In the genomic region with DNA sequence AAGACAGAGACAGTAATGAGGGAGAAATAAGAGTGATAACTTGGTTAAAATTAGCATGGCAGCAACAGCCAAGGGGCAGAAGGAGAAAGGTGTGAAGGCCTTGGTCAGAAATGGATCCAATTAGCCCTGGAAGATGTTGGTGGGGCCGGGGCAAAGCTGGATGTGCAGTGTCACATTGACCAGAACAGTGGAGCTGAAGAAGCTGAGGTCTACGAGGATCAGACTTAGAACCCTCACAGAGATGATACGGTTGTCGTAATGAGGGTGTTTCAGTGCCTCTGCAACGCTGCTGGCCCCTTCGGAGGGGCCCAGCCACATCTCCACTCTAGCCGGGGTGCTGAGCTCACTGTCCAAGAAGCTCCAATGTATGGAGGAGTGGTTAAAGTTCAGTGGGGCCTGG, we compare ENCODE assay signal across 1 cellular context.
A peak's percentile ranks its signal among the peaks of the same experiment; 100 is the strongest.
TF ChIP-seq lines count a peak whose summit lies in the region.

No MANE protein-coding gene starts in this region.

TF ChIP-seq in GM23338, 12 proteins besides CTCF, POLR2A, EP300 and RAD21 (continued from another document):
- TF ChIP-seq REST (IDR thresholded peaks at IDR 0.05; ENCODE audit: unreplicated experiment), result no peak
- no peak for TF ChIP-seq NANOG (IDR thresholded peaks at IDR 0.05; ENCODE audit: borderline replicate concordance)
- TF ChIP-seq CREB1 (CRISPR knock-in tag; IDR thresholded peaks at IDR 0.05; ENCODE audit: low read depth), result no peak
- TF ChIP-seq POLR2AphosphoS5 (IDR thresholded peaks at IDR 0.05; ENCODE audit: low read depth), result peak; percentile 14; the same call in 1 of the 2 replicates
